Comparison of ENCODE assay signal across 8 cellular contexts in the genomic region with DNA sequence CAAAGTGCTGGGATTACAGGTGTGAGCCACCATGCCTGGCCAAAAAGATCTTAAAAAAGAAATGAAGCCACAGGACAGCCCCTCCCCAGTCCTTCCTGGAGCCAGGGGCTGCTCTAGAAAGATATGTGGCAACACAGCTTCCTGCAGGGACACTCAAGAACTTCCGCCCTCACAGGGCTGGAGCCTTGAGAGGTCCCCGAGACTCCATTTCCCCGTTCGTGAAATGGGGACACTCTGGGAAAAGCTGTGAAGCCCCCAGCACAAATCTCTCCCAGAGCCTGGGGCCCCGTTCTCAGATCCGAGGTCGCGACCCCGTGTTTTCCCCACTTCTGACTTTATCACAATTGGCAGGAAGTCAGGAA. TPM values are rescaled to one million over a fixed set of nuclear protein-coding genes. Genes with fewer than 3 reads are reported as not detected.
DNase-seq lines count a peak whose midpoint lies in the region; ATAC-seq and TF ChIP-seq lines count a peak whose summit lies in the region.

No MANE protein-coding gene starts in this region.

- POLR2A ChIA-PET in activated naive CD8-positive, alpha-beta T cell treated with anti-CD3 and anti-CD28 coated beads, Interleukin-2, amount 10 ng/mL, durations not matched to agents 7 days and 5 days (lab: Charles Lee): interaction anchor here (0.6 to 2.5 kb wide), 7 partner anchors 11 to 75 kb away, joined by 3 to 18 read pairs (median 4); partner anchors contain the start of genes ARHGAP45 and CNN2

- H3K27me3 Mint-ChIP-seq in T-helper 2 cell treated with Interferon-gamma antibody and Interleukin-4, amounts not matched to agents 5 μg/mL and 100 μg/mL, for 36 hours (ENCODE audit: low read depth): no peaks in the 10 kb centered on the region
- H3K27me3 Mint-ChIP-seq in activated naive CD8-positive, alpha-beta T cell treated with anti-CD3 and anti-CD28 coated beads, Interleukin-2, amount 10 ng/mL, durations not matched to agents 7 days and 5 days: no peaks in the 10 kb centered on the region

- H3K27me3 ChIP-seq in liver (ENCODE audit: control insufficient read depth in 4 of 4, insufficient read depth in 4 of 4, low read length in 3 of 4): no peaks in the 10 kb centered on the region
- no peaks in the 10 kb centered on the region for H3K27me3 ChIP-seq in thoracic aorta (replicated peaks; ENCODE audit: insufficient read depth)

- peak overlapping the region in 1 of 2 donors; percentile 16 for H3K9ac ChIP-seq in liver (ENCODE audit: low read depth in 1 of 2, low read length in 2 of 2)

- peak overlapping the region; percentile 91 for H3K27ac ChIP-seq in liver (ENCODE audit: low read depth in 1 of 2, low read length in 2 of 2)
- H3K27ac ChIP-seq in thoracic aorta: peak overlapping the region; percentile 99

- H3K4me3 ChIP-seq in liver (ENCODE audit: low read depth in 1 of 3, low read length in 3 of 3) (no peak overlapping the region), thoracic aorta (peak overlapping the region; percentile 97)

- WGBS in liver: 42% methylated on average over 9 of the region's 9 CpGs

- peaks cover 24 to 61% (median 39%) of the 10 kb centered on the region in 4 donors for H3K4me1 ChIP-seq in liver (ENCODE audit: control insufficient read depth in 4 of 4, insufficient read depth in 4 of 4, low read length in 3 of 4)
- H3K4me1 ChIP-seq in thoracic aorta (ENCODE audit: control insufficient read depth in 1 of 2, low read depth in 2 of 2): peaks cover 44 to 69% of the 10 kb centered on the region in 2 donors

- H3K4me1 Mint-ChIP-seq in T-helper 2 cell treated with Interferon-gamma antibody and Interleukin-4, amounts not matched to agents 5 μg/mL and 100 μg/mL, for 36 hours (ENCODE audit: low read depth): peaks cover 29% of the 10 kb centered on the region
- H3K4me1 Mint-ChIP-seq in activated naive CD8-positive, alpha-beta T cell treated with anti-CD3 and anti-CD28 coated beads, Interleukin-2, amount 10 ng/mL, durations not matched to agents 7 days and 5 days: peaks cover 36% of the 10 kb centered on the region

- DNase-seq in T-helper 2 cell treated with Interferon-gamma antibody and Interleukin-4, amounts not matched to agents 5 μg/mL and 100 μg/mL, for 36 hours (ENCODE audit: low spot score): no peak
- DNase-seq in T-helper 2 cell (no peak), thoracic aorta (ENCODE audit: low spot score) (no peak), germinal center (ENCODE audit: low spot score) (no peak)
- DNase-seq in activated naive CD8-positive, alpha-beta T cell treated with anti-CD3 and anti-CD28 coated beads, Interleukin-2, amount 10 ng/mL, durations not matched to agents 7 days and 5 days: no peak
- no peak for DNase-seq in stimulated activated CD4-positive, alpha-beta T cell treated with anti-CD3 and anti-CD28 coated beads, Interleukin-4, amount 100 ng/mL, for 24 hours
- DNase-seq in activated CD4-positive, alpha-beta T cell treated with anti-CD3 and anti-CD28 coated beads, Interleukin-2, amount 50 U/mL, for 4 hours: no peak

- TF ChIP-seq CTCF in liver (IDR thresholded peaks at IDR 0.05; ENCODE audit: low read depth, low read length, missing input control) (no peak), thoracic aorta (IDR thresholded peaks at IDR 0.05) (no peak)

- ATAC-seq in activated naive CD8-positive, alpha-beta T cell treated with anti-CD3 and anti-CD28 coated beads, Interleukin-2, amount 10 ng/mL, durations not matched to agents 7 days and 5 days (ENCODE audit: low read depth): no peak
- ATAC-seq in thoracic aorta (ENCODE audit: insufficient number of reproducible peaks, low FRiP score, low read depth): no peak

- peaks cover 6% of the 10 kb centered on the region for H3K36me3 Mint-ChIP-seq in T-helper 2 cell treated with Interferon-gamma antibody and Interleukin-4, amounts not matched to agents 5 μg/mL and 100 μg/mL, for 36 hours (ENCODE audit: low read depth)
- H3K36me3 Mint-ChIP-seq in activated naive CD8-positive, alpha-beta T cell treated with anti-CD3 and anti-CD28 coated beads, Interleukin-2, amount 10 ng/mL, durations not matched to agents 7 days and 5 days: peaks cover 5% of the 10 kb centered on the region

- peak overlapping the region; percentile 78 for H3K27ac Mint-ChIP-seq in T-helper 2 cell treated with Interferon-gamma antibody and Interleukin-4, amounts not matched to agents 5 μg/mL and 100 μg/mL, for 36 hours
- peak overlapping the region; percentile 87 for H3K27ac Mint-ChIP-seq in activated naive CD8-positive, alpha-beta T cell treated with anti-CD3 and anti-CD28 coated beads, Interleukin-2, amount 10 ng/mL, durations not matched to agents 7 days and 5 days

- peak overlapping the region; percentile 54 for H3K4me3 Mint-ChIP-seq in T-helper 2 cell treated with Interferon-gamma antibody and Interleukin-4, amounts not matched to agents 5 μg/mL and 100 μg/mL, for 36 hours
- H3K4me3 Mint-ChIP-seq in activated naive CD8-positive, alpha-beta T cell treated with anti-CD3 and anti-CD28 coated beads, Interleukin-2, amount 10 ng/mL, durations not matched to agents 7 days and 5 days: peak overlapping the region; percentile 63

- H3K9me3 Mint-ChIP-seq in T-helper 2 cell treated with Interferon-gamma antibody and Interleukin-4, amounts not matched to agents 5 μg/mL and 100 μg/mL, for 36 hours: peaks cover 6% of the 10 kb centered on the region
- peaks cover 3% of the 10 kb centered on the region for H3K9me3 Mint-ChIP-seq in activated naive CD8-positive, alpha-beta T cell treated with anti-CD3 and anti-CD28 coated beads, Interleukin-2, amount 10 ng/mL, durations not matched to agents 7 days and 5 days

- H3K36me3 ChIP-seq in liver (ENCODE audit: control insufficient read depth in 4 of 4, insufficient read depth in 3 of 4, low read depth in 1 of 4, low read length in 3 of 4) (peaks cover 0 to 4% (median 1%) of the 10 kb centered on the region in 4 donors), thoracic aorta (peaks cover 5% of the 10 kb centered on the region)

- no peaks in the 10 kb centered on the region for H3K9me3 ChIP-seq in liver (ENCODE audit: control insufficient read depth in 4 of 4, low read length in 3 of 4)
- no peaks in the 10 kb centered on the region for H3K9me3 ChIP-seq in thoracic aorta

- no peak for TF ChIP-seq RAD21 in liver (IDR thresholded peaks at IDR 0.05)

TF ChIP-seq in liver, 16 proteins besides CTCF, POLR2A, EP300 and RAD21:
- TF ChIP-seq GABPA (IDR thresholded peaks at IDR 0.05 in 1 of 2, conservative IDR thresholded peaks at IDR 0.05 in 1 of 2) (peak in 1 of 2 donors; percentile 35), EGR1 (IDR thresholded peaks at IDR 0.05; ENCODE audit: low read depth in 2 of 2) (peak in 1 of 2 donors; percentile 17), ATF3 (IDR thresholded peaks at IDR 0.05) (no peak)

RNA-seq across cellular contexts. Expression of gene GPX4, which starts 2.5 kb away (rescaled TPM):
- 100 to 1,000 TPM; 194 to 206 TPM for total RNA-seq in activated naive CD8-positive, alpha-beta T cell treated with anti-CD3 and anti-CD28 coated beads, Interleukin-2, amount 10 ng/mL, durations not matched to agents 7 days and 5 days
- total RNA-seq in liver (100 to 1,000 TPM; 122 to 149 TPM), thoracic aorta (100 to 1,000 TPM; 259 to 441 TPM)
- polyA plus RNA-seq in liver: 100 to 1,000 TPM; 447 to 558 TPM

RNA-seq across cellular contexts. Expression of gene POLR2E, which starts 6.1 kb away (rescaled TPM):
- 100 to 1,000 TPM; 142 to 163 TPM for total RNA-seq in activated naive CD8-positive, alpha-beta T cell treated with anti-CD3 and anti-CD28 coated beads, Interleukin-2, amount 10 ng/mL, durations not matched to agents 7 days and 5 days
- total RNA-seq in liver (100 to 1,000 TPM in 1 of 2 donors, 10 to 100 TPM in 1; 51.8 to 168 TPM), thoracic aorta (100 to 1,000 TPM; 129 to 149 TPM)
- polyA plus RNA-seq in liver: 100 to 1,000 TPM; 175 to 211 TPM

RNA-seq across cellular contexts. Expression of gene ARHGAP45, which starts 34.4 kb away (rescaled TPM):
- total RNA-seq in activated naive CD8-positive, alpha-beta T cell treated with anti-CD3 and anti-CD28 coated beads, Interleukin-2, amount 10 ng/mL, durations not matched to agents 7 days and 5 days: 100 to 1,000 TPM; 576 to 581 TPM
- 10 to 100 TPM; 13.6 to 27.5 TPM for total RNA-seq in liver
- polyA plus RNA-seq in liver: 1 to 10 TPM; 3.3 to 5.8 TPM
- total RNA-seq in thoracic aorta: 10 to 100 TPM; 37.9 to 42.6 TPM

Comparison
In these comparisons a context has a peak if more than half of its experiments do, and no peak if none do; other contexts are left out.
1. RNA of gene ARHGAP45, which starts 34.4 kb away (total RNA-seq): 576 to 581 TPM in activated naive CD8-positive, alpha-beta T cell treated with anti-CD3 and anti-CD28 coated beads, Interleukin-2, amount 10 ng/mL, durations not matched to agents 7 days and 5 days; 37.9 to 42.6 TPM in thoracic aorta and 13.6 to 27.5 TPM in liver; every median in the first group is over 10 times any median in the second.